In the genomic region with DNA sequence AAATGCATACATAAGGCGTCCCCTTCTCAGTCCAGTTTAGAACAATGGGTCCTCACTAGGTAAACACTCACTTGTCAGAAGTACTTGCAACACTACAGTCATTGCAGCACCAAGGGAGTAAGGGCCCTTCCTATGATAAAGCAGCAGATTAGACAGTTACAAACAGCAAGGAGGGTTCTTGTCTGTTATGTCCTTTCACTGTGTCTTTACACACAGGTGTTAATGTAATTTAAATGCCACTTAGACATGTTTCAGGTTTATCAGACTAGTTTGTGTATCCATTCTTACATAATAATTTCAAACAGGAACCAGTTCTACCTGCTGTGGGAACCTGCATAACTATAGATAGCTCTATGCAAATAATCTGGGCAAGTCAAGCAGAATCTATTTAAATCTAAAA, we compare ENCODE assay signal across 11 cellular contexts.
DNase-seq lines count a peak whose midpoint lies in the region; ATAC-seq and TF ChIP-seq lines count a peak whose summit lies in the region.
"Had no signal": no experiment of that assay in that cellular context is flagged by ENCODE, and none has a peak within 500 bp of the region (broad histone marks: within the 10 kb centered on the region; RNA-seq: fewer than 3 reads in every experiment).

No MANE protein-coding gene starts in this region.

- CTCF ChIA-PET in CD4-positive, alpha-beta T cell (lab: Charles Lee), result no interaction called here

- H3K4me1 Mint-ChIP-seq in CD4-positive, alpha-beta T cell (ENCODE audit: low read depth), result no peaks in the 10 kb centered on the region

- peaks cover 4% of the 10 kb centered on the region for H3K9me3 Mint-ChIP-seq in CD4-positive, alpha-beta T cell
- H3K9me3 Mint-ChIP-seq: activated CD4-positive, alpha-beta memory T cell treated with anti-CD3 and anti-CD28 coated beads for 36 hours had no signal

- H3K36me3 ChIP-seq in lower lobe of right lung, result no peaks in the 10 kb centered on the region
- H3K36me3 ChIP-seq in left ventricle myocardium inferior, result no peaks in the 10 kb centered on the region

- H3K9me3 ChIP-seq in lower lobe of right lung (no peaks in the 10 kb centered on the region), left ventricle myocardium inferior (replicated peaks) (no peaks in the 10 kb centered on the region)
- H3K9me3 ChIP-seq in CD4-positive, alpha-beta T cell (ENCODE audit: control insufficient read depth, low read length), result no peaks in the 10 kb centered on the region

- H3K27ac ChIP-seq in lower lobe of right lung (no peak overlapping the region), left ventricle myocardium inferior (replicated peaks) (no peak overlapping the region)
- H3K27ac ChIP-seq in CD4-positive, alpha-beta T cell (ENCODE audit: low read depth, low read length), result no peak overlapping the region

- intact Hi-C loops in lower lobe of right lung (cut with DNase I) (no loop called here), left ventricle myocardium inferior (cut with micrococcal nuclease) (no loop called here)
- intact Hi-C loops in CD4-positive, alpha-beta T cell (cut with DNase I, micrococcal nuclease), result no loop called here

- no peak overlapping the region for H3K4me3 Mint-ChIP-seq in CD4-positive, alpha-beta T cell
- H3K4me3 Mint-ChIP-seq: activated CD4-positive, alpha-beta memory T cell treated with anti-CD3 and anti-CD28 coated beads for 36 hours had no signal

- H3K27ac Mint-ChIP-seq in CD4-positive, alpha-beta T cell, result no peak overlapping the region
- H3K27ac Mint-ChIP-seq: activated CD4-positive, alpha-beta memory T cell treated with anti-CD3 and anti-CD28 coated beads for 36 hours had no signal

- H3K4me3 ChIP-seq in lower lobe of right lung (no peak overlapping the region), left ventricle myocardium inferior (no peak overlapping the region)

- H3K27me3 ChIP-seq in lower lobe of right lung (ENCODE audit: low read depth) (no peaks in the 10 kb centered on the region), left ventricle myocardium inferior (ENCODE audit: low read depth) (no peaks in the 10 kb centered on the region)
- no peaks in the 10 kb centered on the region for H3K27me3 ChIP-seq in CD4-positive, alpha-beta T cell (ENCODE audit: control insufficient read depth, insufficient read depth, low read length)

- POLR2A ChIA-PET in CD4-positive, alpha-beta T cell (lab: Charles Lee), result no interaction called here

- TF ChIP-seq CTCF in lower lobe of right lung (IDR thresholded peaks at IDR 0.05), result no peak
- TF ChIP-seq CTCF in left ventricle myocardium inferior (IDR thresholded peaks at IDR 0.05; ENCODE audit: borderline replicate concordance), result no peak
- no peak for TF ChIP-seq CTCF in CD4-positive, alpha-beta T cell (IDR thresholded peaks at IDR 0.05)

- H3K27me3 Mint-ChIP-seq in CD4-positive, alpha-beta T cell, result no peaks in the 10 kb centered on the region
- H3K27me3 Mint-ChIP-seq: activated CD4-positive, alpha-beta memory T cell treated with anti-CD3 and anti-CD28 coated beads for 36 hours had no signal

- peaks cover 6% of the 10 kb centered on the region for H3K4me1 ChIP-seq in lower lobe of right lung
- peaks cover 19% of the 10 kb centered on the region for H3K4me1 ChIP-seq in left ventricle myocardium inferior

- ATAC-seq in GM18861 (IDR thresholded peaks at IDR 0.05; ENCODE audit: unreplicated experiment) (peak; percentile 85), GM21825 (IDR thresholded peaks at IDR 0.05; ENCODE audit: unreplicated experiment) (peak; percentile 86), HG03571 (IDR thresholded peaks at IDR 0.05; ENCODE audit: unreplicated experiment) (peak; percentile 83), lower lobe of right lung (peak; percentile 77 to 87)
- no peak for ATAC-seq in CD4-positive, alpha-beta T cell (ENCODE audit: poor library complexity)

- no peaks in the 10 kb centered on the region for H3K36me3 Mint-ChIP-seq in CD4-positive, alpha-beta T cell (ENCODE audit: low read depth)
- H3K36me3 Mint-ChIP-seq: activated CD4-positive, alpha-beta memory T cell treated with anti-CD3 and anti-CD28 coated beads for 36 hours had no signal

- DNase-seq in lower lobe of right lung (no peak), left ventricle myocardium inferior (no peak), GDM1 (lab: John Stamatoyannopoulos, UW) (no peak), SK-N-DZ (ENCODE audit: low spot score) (no peak)
- no peak for DNase-seq in CD4-positive, alpha-beta T cell
- DNase-seq: activated CD4-positive, alpha-beta memory T cell treated with anti-CD3 and anti-CD28 coated beads for 36 hours; dermis blood vessel endothelial cell; NCI-H2171 had no signal
